ENCODE assay signal across 1 cellular context in genomic region chr6:126228001-126228791, GRCh38.
TF ChIP-seq lines count a peak whose summit lies in the region.

No MANE protein-coding gene starts in this region.

TF ChIP-seq in SK-N-SH, 30 proteins besides CTCF, POLR2A, EP300 and RAD21 (continued from another document):
- TF ChIP-seq, protein P1, sequence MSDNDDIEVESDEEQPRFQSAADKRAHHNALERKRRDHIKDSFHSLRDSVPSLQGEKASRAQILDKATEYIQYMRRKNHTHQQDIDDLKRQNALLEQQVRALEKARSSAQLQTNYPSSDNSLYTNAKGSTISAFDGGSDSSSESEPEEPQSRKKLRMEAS (IDR thresholded peaks at IDR 0.05; ENCODE audit: low read depth) = no peak
- TF ChIP-seq NRF1 (IDR thresholded peaks at IDR 0.05; ENCODE audit: low read depth, low read length) (no peak), SMC3 (IDR thresholded peaks at IDR 0.05; ENCODE audit: low read depth, low read length) (no peak)
